In the genomic region with DNA sequence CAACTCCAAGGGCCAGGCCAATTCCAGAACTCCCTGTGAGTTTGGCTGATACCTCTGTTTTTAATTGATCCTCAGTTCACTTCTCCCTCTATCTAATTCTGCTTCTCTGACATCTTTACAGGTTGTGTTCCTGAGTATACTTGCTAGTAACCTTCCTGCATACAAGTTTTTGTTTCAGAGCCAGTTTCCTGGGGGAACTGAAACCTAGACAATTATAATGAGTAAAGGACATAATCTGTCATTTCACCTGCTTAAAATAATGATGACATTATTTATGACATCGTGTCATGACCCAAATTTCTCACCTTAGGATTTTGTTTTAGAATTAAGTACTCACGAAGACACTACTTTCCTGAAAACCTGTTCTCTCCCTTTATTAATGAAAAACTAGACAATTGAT, we compare ENCODE assay signal across 9 cellular contexts. TPM values are rescaled to one million over a fixed set of nuclear protein-coding genes. Genes with fewer than 3 reads are reported as not detected.
DNase-seq lines count a peak whose midpoint lies in the region; ATAC-seq and TF ChIP-seq lines count a peak whose summit lies in the region.
"Had no signal": no experiment of that assay in that cellular context is flagged by ENCODE, and none has a peak within 500 bp of the region (broad histone marks: within the 10 kb centered on the region; RNA-seq: fewer than 3 reads in every experiment).

No MANE protein-coding gene starts in this region.

- no peaks in the 10 kb centered on the region for H3K79me1 ChIP-seq in trophoblast cell (ENCODE audit: low read length)

- no peak overlapping the region for H3K18ac ChIP-seq in trophoblast cell (ENCODE audit: low read length)

- H2BK12ac ChIP-seq in trophoblast cell (ENCODE audit: low read length): no peak overlapping the region

- peak overlapping the region; percentile 61 for H3K27ac Mint-ChIP-seq in stimulated activated naive CD8-positive, alpha-beta T cell treated with anti-CD3 and anti-CD28 coated beads, Interleukin-15, Interleukin-2, amounts not matched to agents 100 ng/mL and 50 ng/mL, for 24 hours

- H2BK5ac ChIP-seq in trophoblast cell (ENCODE audit: low read depth, low read length, poor library complexity): no peak overlapping the region

- H3K27ac ChIP-seq in A673 (ENCODE audit: low read depth, low read length, poor library complexity, severe bottlenecking) (no peak overlapping the region), trophoblast cell (ENCODE audit: low read depth, low read length) (no peak overlapping the region)
- H3K27ac ChIP-seq in effector memory CD4-positive, alpha-beta T cell (ENCODE audit: insufficient read depth, low read length, poor library complexity, severe bottlenecking): no peak overlapping the region

- H3K27me3 ChIP-seq in A673 (replicated peaks; ENCODE audit: insufficient read depth, low read depth, low read length, poor library complexity) (no peaks in the 10 kb centered on the region), trophoblast cell (ENCODE audit: insufficient read depth, low read length) (no peaks in the 10 kb centered on the region)
- H3K27me3 ChIP-seq in effector memory CD4-positive, alpha-beta T cell (replicated peaks; ENCODE audit: control insufficient read depth, insufficient read depth, low read length, poor library complexity, severe bottlenecking): no peaks in the 10 kb centered on the region

- no peak overlapping the region for H2BK120ac ChIP-seq in trophoblast cell (ENCODE audit: insufficient read depth, low read length, poor library complexity)

- CTCF ChIA-PET in A673 (lab: Charles Lee): no interaction called here

- H2AK5ac ChIP-seq in trophoblast cell (ENCODE audit: low read length): no peak overlapping the region

- no peaks in the 10 kb centered on the region for H3K36me3 Mint-ChIP-seq in stimulated activated naive CD8-positive, alpha-beta T cell treated with anti-CD3 and anti-CD28 coated beads, Interleukin-15, Interleukin-2, amounts not matched to agents 100 ng/mL and 50 ng/mL, for 24 hours (ENCODE audit: low read depth)

- H3K4me3 ChIP-seq in A673 (ENCODE audit: low read depth, low read length, poor library complexity, severe bottlenecking) (no peak overlapping the region), trophoblast cell (ENCODE audit: low read depth, low read length) (no peak overlapping the region)
- H3K4me3 ChIP-seq in effector memory CD4-positive, alpha-beta T cell (ENCODE audit: insufficient read depth, low read depth, low read length, poor library complexity, severe bottlenecking): no peak overlapping the region

- DNase-seq in stimulated activated naive CD8-positive, alpha-beta T cell treated with anti-CD3 and anti-CD28 coated beads, Interleukin-15, Interleukin-2, amounts not matched to agents 100 U/mL and 50 U/mL, for 24 hours: no peak
- DNase-seq in A673 (ENCODE audit: low spot score): no peak
- DNase-seq in posterior vena cava (ENCODE audit: low spot score): no peak
- no peak for DNase-seq in trophoblast cell
- DNase-seq in effector memory CD4-positive, alpha-beta T cell: no peak
- DNase-seq: activated CD8-positive, alpha-beta memory T cell treated with anti-CD3 and anti-CD28 coated beads, Interleukin-2, amount 50 U/mL, for 48 hours had no signal

- no peaks in the 10 kb centered on the region for H3K9me3 Mint-ChIP-seq in stimulated activated naive CD8-positive, alpha-beta T cell treated with anti-CD3 and anti-CD28 coated beads, Interleukin-15, Interleukin-2, amounts not matched to agents 100 ng/mL and 50 ng/mL, for 24 hours

- H3K4me1 ChIP-seq in A673 (ENCODE audit: insufficient read depth, low read length, poor library complexity, severe bottlenecking) (no peaks in the 10 kb centered on the region), trophoblast cell (ENCODE audit: control insufficient read depth in 1 of 2, insufficient read depth in 2 of 2, low read length in 2 of 2) (no peaks in the 10 kb centered on the region)
- H3K4me1 ChIP-seq in effector memory CD4-positive, alpha-beta T cell (ENCODE audit: control insufficient read depth, insufficient read depth, low read length, poor library complexity, severe bottlenecking): no peaks in the 10 kb centered on the region

- H4K91ac ChIP-seq in trophoblast cell (ENCODE audit: low read depth, low read length): no peak overlapping the region

- no peak overlapping the region for H3K4ac ChIP-seq in trophoblast cell (ENCODE audit: low read depth, low read length)

- H3K4me2 ChIP-seq in trophoblast cell (ENCODE audit: low read length): no peak overlapping the region

- peak overlapping the region; percentile 2 for H3K4me3 Mint-ChIP-seq in stimulated activated naive CD8-positive, alpha-beta T cell treated with anti-CD3 and anti-CD28 coated beads, Interleukin-15, Interleukin-2, amounts not matched to agents 100 ng/mL and 50 ng/mL, for 24 hours

- no peak for TF ChIP-seq CTCF in A673 (conservative IDR thresholded peaks at IDR 0.05; ENCODE audit: low read depth, low read length)

- no peak overlapping the region for H2AFZ ChIP-seq in trophoblast cell (ENCODE audit: insufficient read depth, low read length, poor library complexity)

- no TSS peak for BruUV-seq in A673 (replicated peaks; lab: Mats Ljungman, UMichigan)

- no peak overlapping the region for H3K23ac ChIP-seq in trophoblast cell (ENCODE audit: low read length)

- no peak overlapping the region for H4K8ac ChIP-seq in trophoblast cell (ENCODE audit: low read depth, low read length)

- H3K79me2 ChIP-seq in trophoblast cell (ENCODE audit: control insufficient read depth, insufficient read depth, low read length, poor library complexity): no peaks in the 10 kb centered on the region

- no peak overlapping the region for H3K14ac ChIP-seq in trophoblast cell (ENCODE audit: low read length)

- intact Hi-C loops in A673 (cut with micrococcal nuclease; ENCODE audit: unreplicated experiment): no loop called here
- intact Hi-C loops in posterior vena cava (cut with DNase I): no loop called here

- H3K36me3 ChIP-seq in A673 (ENCODE audit: insufficient read depth, low read length, poor library complexity, severe bottlenecking) (no peaks in the 10 kb centered on the region), trophoblast cell (ENCODE audit: control insufficient read depth in 1 of 2, insufficient read depth in 2 of 2, low read length in 2 of 2) (no peaks in the 10 kb centered on the region)
- no peaks in the 10 kb centered on the region for H3K36me3 ChIP-seq in effector memory CD4-positive, alpha-beta T cell (ENCODE audit: control insufficient read depth, insufficient read depth, low read length)

- H3K9me3 ChIP-seq in A673 (ENCODE audit: low read depth, low read length, poor library complexity, severe bottlenecking): no peaks in the 10 kb centered on the region
- H3K9me3 ChIP-seq in trophoblast cell (ENCODE audit: insufficient read depth, low read depth, low read length): no peaks in the 10 kb centered on the region
- H3K9me3 ChIP-seq in effector memory CD4-positive, alpha-beta T cell (ENCODE audit: control insufficient read depth, low read length): no peaks in the 10 kb centered on the region

- no peak overlapping the region for H3K9ac ChIP-seq in trophoblast cell (ENCODE audit: low read length)

- WGBS in trophoblast cell (ENCODE audit: extremely low coverage, insufficient coverage, insufficient read length): no CpG with 5 or more reads among the region's 2 CpGs

- no peak overlapping the region for H4K12ac ChIP-seq in trophoblast cell (ENCODE audit: low read depth, low read length)

- ATAC-seq in stimulated activated naive CD8-positive, alpha-beta T cell treated with anti-CD3 and anti-CD28 coated beads, Interleukin-15, Interleukin-2, amounts not matched to agents 100 U/mL and 50 U/mL, for 24 hours: no peak
- ATAC-seq in HG02759 (IDR thresholded peaks at IDR 0.05; ENCODE audit: unreplicated experiment) (peak; percentile 71), HG03571 (IDR thresholded peaks at IDR 0.05; ENCODE audit: unreplicated experiment) (peak; percentile 56)

- H3K4me1 Mint-ChIP-seq in stimulated activated naive CD8-positive, alpha-beta T cell treated with anti-CD3 and anti-CD28 coated beads, Interleukin-15, Interleukin-2, amounts not matched to agents 100 ng/mL and 50 ng/mL, for 24 hours (ENCODE audit: low read depth): peaks cover 37% of the 10 kb centered on the region

- POLR2A ChIA-PET in A673 (lab: Charles Lee; ENCODE audit: low non-redundant PET): no interaction called here

- no peaks in the 10 kb centered on the region for H3K27me3 Mint-ChIP-seq in stimulated activated naive CD8-positive, alpha-beta T cell treated with anti-CD3 and anti-CD28 coated beads, Interleukin-15, Interleukin-2, amounts not matched to agents 100 ng/mL and 50 ng/mL, for 24 hours

RNA-seq across cellular contexts. Expression of a gene that starts 12.5 kb away (rescaled TPM):
- 55.5 and 57.8 TPM in 2 replicates for total RNA-seq in A673 (2021)
- total RNA-seq in posterior vena cava: 100 to 1,000 TPM; 153 to 188 TPM
- 23.6 and 25.6 TPM in 2 replicates for polyA plus RNA-seq in trophoblast cell (2013)
